ENCODE assay signal across 1 cellular context in genomic region chr11:3861698-3862097, GRCh38.
TF ChIP-seq lines count a peak whose summit lies in the region.

No MANE protein-coding gene starts in this region.

TF ChIP-seq in H1, 55 proteins besides CTCF, POLR2A, EP300 and RAD21:
- no peak for TF ChIP-seq NRF1 (IDR thresholded peaks at IDR 0.05; ENCODE audit: low read depth, low read length)
- TF ChIP-seq TEAD4 (IDR thresholded peaks at IDR 0.05; ENCODE audit: low read depth, low read length) = no peak
- no peak for TF ChIP-seq SP2 (IDR thresholded peaks at IDR 0.05; ENCODE audit: low read length)
- no peak for TF ChIP-seq JUN (IDR thresholded peaks at IDR 0.05; ENCODE audit: low read depth, low read length)
- no peak for TF ChIP-seq SIX5 (IDR thresholded peaks at IDR 0.05; ENCODE audit: low read depth, low read length)
- no peak for TF ChIP-seq MAX (IDR thresholded peaks at IDR 0.05)
- no peak for TF ChIP-seq SP4 (IDR thresholded peaks at IDR 0.05; ENCODE audit: low read length)
- no peak for TF ChIP-seq TBP (IDR thresholded peaks at IDR 0.05; ENCODE audit: low read depth, low read length)
- TF ChIP-seq SP1 (IDR thresholded peaks at IDR 0.05; ENCODE audit: low read depth, low read length) = no peak
- no peak for TF ChIP-seq BCL11A (IDR thresholded peaks at IDR 0.05; ENCODE audit: low read depth in 2 of 2, low read length in 2 of 2)
- no peak for TF ChIP-seq HDAC6 (IDR thresholded peaks at IDR 0.05; ENCODE audit: low read depth, low read length)
- no peak for TF ChIP-seq CEBPB (IDR thresholded peaks at IDR 0.05; ENCODE audit: low read depth, low read length)
- TF ChIP-seq POU5F1 (IDR thresholded peaks at IDR 0.05; ENCODE audit: low read depth, low read length) = 0 out of 2 replicates have a peak, but pooled peaks have one; percentile 15
- TF ChIP-seq NANOG (IDR thresholded peaks at IDR 0.05; ENCODE audit: insufficient read depth, low read depth, low read length, poor library complexity, severe bottlenecking) = peak; percentile 32
- 0 out of 4 replicates have a peak, but pooled peaks of 1 of the 2 experiments have one; percentile 15 for TF ChIP-seq HDAC2 (IDR thresholded peaks at IDR 0.05; ENCODE audit: borderline replicate concordance in 1 of 2, low read depth in 2 of 2, low read length in 2 of 2)
